In the genomic region with DNA sequence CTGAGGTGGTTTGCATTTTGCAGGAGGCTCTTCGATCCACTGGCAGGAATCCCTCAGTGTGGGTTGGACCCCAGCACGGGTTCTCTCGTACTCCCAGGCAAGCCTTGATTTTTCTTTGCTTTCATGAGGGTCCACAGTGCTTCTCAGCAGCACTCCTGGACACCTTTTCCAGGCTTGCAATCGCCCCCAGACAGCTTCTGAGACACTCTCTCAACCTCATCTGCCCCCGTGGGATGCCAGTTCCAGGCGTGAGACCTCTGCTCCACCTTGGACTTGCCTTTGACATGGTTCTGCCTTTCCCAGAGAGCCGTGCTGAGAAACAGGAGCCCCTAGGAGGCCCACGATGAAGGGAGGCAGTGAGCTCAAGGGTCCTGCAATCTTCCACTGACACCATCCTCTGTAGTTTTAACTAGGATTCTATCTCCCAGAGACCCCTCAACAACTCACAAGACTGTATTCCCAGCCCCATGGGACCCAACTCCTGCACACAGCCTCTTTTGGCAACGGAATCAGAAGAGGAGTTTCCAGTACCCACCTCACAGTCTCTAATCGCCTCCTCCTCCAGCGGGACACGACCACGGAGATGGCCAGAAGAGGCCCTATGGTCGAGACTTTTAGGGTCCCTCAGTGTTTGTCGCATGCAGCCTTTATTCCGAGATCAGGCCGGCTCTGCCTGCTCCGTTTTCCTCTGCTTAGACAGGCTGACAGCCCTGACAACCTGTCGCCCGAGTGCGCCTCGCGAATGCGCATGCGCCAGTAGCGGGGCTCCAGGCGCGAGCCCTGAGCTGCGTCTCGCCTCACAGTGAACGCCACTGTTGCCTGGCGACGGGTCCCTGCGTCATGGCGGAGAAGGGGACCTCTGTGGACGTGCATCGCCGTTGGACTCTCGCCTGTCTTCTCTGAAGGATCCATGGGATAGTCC, we compare ENCODE assay signal across 7 cellular contexts. TPM values are rescaled to one million over a fixed set of nuclear protein-coding genes. Genes with fewer than 3 reads are reported as not detected.
DNase-seq lines count a peak whose midpoint lies in the region; ATAC-seq and TF ChIP-seq lines count a peak whose summit lies in the region.

No MANE protein-coding gene starts in this region.

- intact Hi-C loops in IMR-90 (cut with micrococcal nuclease): no loop called here

- POLR2A ChIA-PET in IMR-90 (lab: Charles Lee; ENCODE audit: unreplicated experiment): no interaction called here

- WGBS in IMR-90 (ENCODE audit: extremely low coverage in 2 of 2, insufficient read length in 1 of 2), 2 experiments: 14% methylated on average over 17 of the region's 39 CpGs; no CpG with 5 or more reads in 1 of the 2 experiments

- H3K23ac ChIP-seq in IMR-90 (ENCODE audit: low read depth, low read length): no peak overlapping the region

- H3K27ac ChIP-seq in IMR-90 (ENCODE audit: insufficient read depth, low read length): no peak overlapping the region

- no peaks in the 10 kb centered on the region for H3K36me3 ChIP-seq in IMR-90 (ENCODE audit: control insufficient read depth, insufficient read depth, low read length)

- H3K27me3 ChIP-seq in IMR-90 (ENCODE audit: control insufficient read depth, insufficient read depth, low read length): peaks cover under 1% of the 10 kb centered on the region; the same call in 1 of the 2 replicates

- H2AK9ac ChIP-seq in IMR-90 (replicated peaks; ENCODE audit: low read depth, low read length, poor library complexity): no peak overlapping the region

- in situ Hi-C loops in IMR-90 (cut with MboI; ENCODE audit: low sequenced_read_pairs) (no loop called here), astrocyte of the spinal cord (cut with HindIII; ENCODE audit: low sequenced_read_pairs) (no loop called here)

- no peaks in the 10 kb centered on the region for H3K9me1 ChIP-seq in IMR-90 (ENCODE audit: insufficient read depth, low read length)

- ATAC-seq in IMR-90 (ENCODE audit: low read depth): peak; percentile 84
- ATAC-seq in HG03097 (IDR thresholded peaks at IDR 0.05; ENCODE audit: low FRiP score, unreplicated experiment): no peak

- H3K79me1 ChIP-seq in IMR-90 (ENCODE audit: low read depth in 1 of 2, low read length in 2 of 2): no peaks in the 10 kb centered on the region

- no TSS peak for BruUV-seq in IMR-90 (replicated peaks; lab: Mats Ljungman, UMichigan)

- no peak overlapping the region for H2AK5ac ChIP-seq in IMR-90 (ENCODE audit: low read depth, low read length)

- dilution Hi-C loops in IMR-90 (cut with HindIII; ENCODE audit: low sequenced_read_pairs, unreplicated experiment): no loop called here

- H2BK15ac ChIP-seq in IMR-90 (ENCODE audit: low read depth, low read length): no peak overlapping the region

- TF ChIP-seq POLR2A in IMR-90 (IDR thresholded peaks at IDR 0.05; ENCODE audit: low read depth, low read length): no peak

- TF ChIP-seq CTCF in IMR-90 (conservative IDR thresholded peaks at IDR 0.05; ENCODE audit: low read depth, low read length): no peak
- no peak for TF ChIP-seq CTCF in astrocyte of the spinal cord (IDR thresholded peaks at IDR 0.05; ENCODE audit: low read depth, low read length)

- no peak overlapping the region for H3K14ac ChIP-seq in IMR-90 (replicated peaks; ENCODE audit: low read depth, low read length)

- H2BK120ac ChIP-seq in IMR-90 (ENCODE audit: low read depth, low read length): no peak overlapping the region

- H3K9me3 ChIP-seq in IMR-90 (ENCODE audit: control insufficient read depth, insufficient read depth, low read length): peaks cover 22% of the 10 kb centered on the region; the same call in 1 of the 2 replicates

- no peak overlapping the region for H3K9ac ChIP-seq in IMR-90 (ENCODE audit: low read depth, low read length)

- H3K4me3 ChIP-seq in IMR-90 (ENCODE audit: insufficient read depth, low read depth, low read length) (no peak overlapping the region), astrocyte of the spinal cord (ENCODE audit: low read depth, low read length) (peak overlapping the region; percentile 10)

- no peak overlapping the region for H2BK5ac ChIP-seq in IMR-90 (ENCODE audit: low read depth, low read length, poor library complexity, severe bottlenecking)

- peak overlapping the region; percentile 88 for H2AFZ ChIP-seq in IMR-90 (replicated peaks; ENCODE audit: low read length, poor library complexity)

- H3K4me2 ChIP-seq in IMR-90 (ENCODE audit: low read depth, low read length): peak overlapping the region; percentile 66

- H4K20me1 ChIP-seq in IMR-90 (ENCODE audit: insufficient read depth, low read length): no peaks in the 10 kb centered on the region

- no peak overlapping the region for H3K18ac ChIP-seq in IMR-90 (ENCODE audit: low read depth, low read length)

- no peak for DNase-seq in IMR-90
- DNase-seq in T-helper 9 cell: peak; percentile 54
- no peak for DNase-seq in astrocyte of the spinal cord (ENCODE audit: low read depth, low spot score)
- DNase-seq in inferior parietal cortex (ENCODE audit: extremely low spot score): peak; percentile 71
- peak; percentile 67 for DNase-seq in stimulated activated CD4-positive, alpha-beta T cell treated with anti-CD3 and anti-CD28 coated beads, Interleukin-12 subunit alpha, Interleukin-12 subunit beta, amount 100 ng/mL, for 4 hours
- DNase-seq in HK-2 (ENCODE audit: unreplicated experiment): no peak

- H2BK20ac ChIP-seq in IMR-90 (ENCODE audit: low read depth, low read length): no peak overlapping the region

- no peak overlapping the region for H4K5ac ChIP-seq in IMR-90 (ENCODE audit: low read depth, low read length)

- H4K91ac ChIP-seq in IMR-90 (ENCODE audit: insufficient read depth, low read depth, low read length): no peak overlapping the region

- CTCF ChIA-PET in IMR-90 (lab: Yijun Ruan, JAX): no interaction called here

- no peak overlapping the region for H3K4ac ChIP-seq in IMR-90 (ENCODE audit: low read depth, low read length)

- H4K8ac ChIP-seq in IMR-90 (ENCODE audit: low read depth in 2 of 2, low read length in 2 of 2): no peak overlapping the region

- H3K4me1 ChIP-seq in IMR-90 (ENCODE audit: control insufficient read depth, insufficient read depth, low read length): no peaks in the 10 kb centered on the region

- no peak overlapping the region for H3K56ac ChIP-seq in IMR-90 (ENCODE audit: extremely low read depth, insufficient read depth, low read length)

- no peak for TF ChIP-seq RAD21 in IMR-90 (IDR thresholded peaks at IDR 0.05; ENCODE audit: low read length)

TF ChIP-seq in IMR-90, 13 proteins besides CTCF, POLR2A, EP300 and RAD21:
- no peak for TF ChIP-seq BHLHE40 (IDR thresholded peaks at IDR 0.05; ENCODE audit: low read depth, low read length)
- TF ChIP-seq CEBPB (IDR thresholded peaks at IDR 0.05; ENCODE audit: low read depth, low read length): no peak
- no peak for TF ChIP-seq NFE2L2 (IDR thresholded peaks at IDR 0.05; ENCODE audit: low read depth, low read length)
- no peak for TF ChIP-seq SMC3 (IDR thresholded peaks at IDR 0.05; ENCODE audit: low read depth, low read length)
- no peak for TF ChIP-seq RFX5 (IDR thresholded peaks at IDR 0.05; ENCODE audit: low read depth, low read length)
- TF ChIP-seq, protein P1, sequence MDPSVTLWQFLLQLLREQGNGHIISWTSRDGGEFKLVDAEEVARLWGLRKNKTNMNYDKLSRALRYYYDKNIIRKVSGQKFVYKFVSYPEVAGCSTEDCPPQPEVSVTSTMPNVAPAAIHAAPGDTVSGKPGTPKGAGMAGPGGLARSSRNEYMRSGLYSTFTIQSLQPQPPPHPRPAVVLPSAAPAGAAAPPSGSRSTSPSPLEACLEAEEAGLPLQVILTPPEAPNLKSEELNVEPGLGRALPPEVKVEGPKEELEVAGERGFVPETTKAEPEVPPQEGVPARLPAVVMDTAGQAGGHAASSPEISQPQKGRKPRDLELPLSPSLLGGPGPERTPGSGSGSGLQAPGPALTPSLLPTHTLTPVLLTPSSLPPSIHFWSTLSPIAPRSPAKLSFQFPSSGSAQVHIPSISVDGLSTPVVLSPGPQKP (IDR thresholded peaks at IDR 0.05; ENCODE audit: borderline replicate concordance, low read depth, low read length): no peak
- no peak for TF ChIP-seq FOS (IDR thresholded peaks at IDR 0.05; ENCODE audit: low read depth, low read length)
- TF ChIP-seq MAFK (IDR thresholded peaks at IDR 0.05; ENCODE audit: low read depth, low read length): no peak
- no peak for TF ChIP-seq MXI1 (IDR thresholded peaks at IDR 0.05; ENCODE audit: borderline replicate concordance, low read depth, low read length)
- TF ChIP-seq CHD1 (IDR thresholded peaks at IDR 0.05; ENCODE audit: low read depth, low read length): no peak
- no peak for TF ChIP-seq USF2 (IDR thresholded peaks at IDR 0.05; ENCODE audit: low read depth, low read length)
- TF ChIP-seq MAZ (IDR thresholded peaks at IDR 0.05; ENCODE audit: borderline replicate concordance, low read depth, low read length): no peak
- no peak for TF ChIP-seq RCOR1 (IDR thresholded peaks at IDR 0.05; ENCODE audit: insufficient replicate concordance, low read length)

RNA-seq across cellular contexts. Expression of gene ZNF273, which starts 26.0 kb away (rescaled TPM):
- total RNA-seq in IMR-90 (2012; rRNA removed): 2.7 and 4.4 TPM in 2 replicates
- 1.3 and 1.5 TPM in 2 replicates for polyA plus RNA-seq in IMR-90 (2012; rRNA removed)
- 0.35 and 0.89 TPM in 2 replicates for polyA plus RNA-seq in IMR-90 (2012; cell fraction: cytosol; rRNA removed)
- polyA plus RNA-seq in IMR-90 (2012; cell fraction: nucleus; rRNA removed; ENCODE audit: low replicate concordance): 0.41 and 1.3 TPM in 2 replicates

Comparison
In these comparisons a context has a peak if more than half of its experiments do, and no peak if none do; other contexts are left out.
1. DNase-seq: peak in T-helper 9 cell (single experiment), inferior parietal cortex (single experiment) and stimulated activated CD4-positive, alpha-beta T cell treated with anti-CD3 and anti-CD28 coated beads, Interleukin-12 subunit alpha, Interleukin-12 subunit beta, amount 100 ng/mL, for 4 hours (single experiment); none in IMR-90 (single experiment), astrocyte of the spinal cord (single experiment) and HK-2 (single experiment).